ENCODE assay signal across 9 cellular contexts in the genomic region with DNA sequence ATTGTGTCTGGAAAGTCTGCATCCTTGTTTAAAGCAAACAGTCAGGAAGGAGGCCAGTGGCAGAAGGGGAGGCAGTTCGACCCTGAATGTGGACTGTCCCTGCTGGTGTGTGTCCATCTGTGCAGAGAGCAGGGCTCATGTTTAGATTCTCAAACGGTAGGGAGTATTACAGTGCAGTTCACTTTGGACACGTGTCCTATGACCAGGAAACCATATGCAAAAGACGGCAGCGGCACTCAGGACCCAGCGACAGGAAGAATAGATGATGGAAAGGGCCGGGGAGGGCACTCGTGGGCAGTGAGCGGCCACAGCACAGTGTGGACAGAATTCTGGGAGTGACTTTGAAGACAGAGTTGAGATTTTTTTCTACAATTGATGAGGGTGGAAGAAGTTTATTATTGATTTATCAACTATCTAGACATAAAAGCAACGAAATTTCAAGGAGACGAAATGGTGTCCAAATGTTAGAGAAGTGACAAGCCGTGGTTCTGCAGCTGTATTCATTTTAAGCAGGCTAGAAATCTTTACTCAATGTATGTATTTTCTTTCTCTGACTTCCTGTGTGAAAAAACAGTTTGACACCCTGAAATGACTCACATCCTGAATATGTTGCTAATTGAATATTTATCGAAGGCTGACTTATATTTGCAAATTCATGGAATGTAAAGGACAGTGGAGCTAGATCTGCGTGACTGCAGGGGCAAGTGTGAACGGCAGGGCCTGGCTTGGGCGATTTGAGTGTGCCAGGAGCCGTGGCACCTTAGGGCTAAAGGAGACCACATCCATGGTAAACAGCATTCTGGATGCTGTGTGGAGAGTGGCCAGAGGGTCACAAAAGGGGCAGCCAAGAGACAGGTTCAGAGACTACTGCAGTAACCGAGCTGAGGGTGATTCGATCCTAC.
DNase-seq lines count a peak whose midpoint lies in the region; ATAC-seq and TF ChIP-seq lines count a peak whose summit lies in the region.
"Had no signal": no experiment of that assay in that cellular context is flagged by ENCODE, and none has a peak within 500 bp of the region (broad histone marks: within the 10 kb centered on the region; RNA-seq: fewer than 3 reads in every experiment).

No MANE protein-coding gene starts in this region.

- intact Hi-C loops in activated B cell treated with CpG ODN at 0.5 μM for 24 hours (cut with micrococcal nuclease) (no loop called here), left lung (cut with DNase I) (no loop called here)

- DNase-seq in GM03348 (ENCODE audit: low spot score) (peak; percentile 8), activated B cell treated with CpG ODN at 0.5 μM for 24 hours (no peak), left lung (no peak), midbrain (lab: John Stamatoyannopoulos, UW) (no peak), OCI-M2 (lab: John Stamatoyannopoulos, UW; ENCODE audit: unreplicated experiment) (no peak), iPS-NIHi7 (ENCODE audit: extremely low spot score) (no peak)

- peak overlapping the region; percentile 73 for H3K4me3 Mint-ChIP-seq in activated B cell treated with CpG ODN at 0.5 μM for 24 hours

- no peaks in the 10 kb centered on the region for H3K27me3 ChIP-seq in left lung
- H3K27me3 ChIP-seq: SJSA1 had no signal

- H3K9me3 ChIP-seq in left lung = no peaks in the 10 kb centered on the region
- H3K9me3 ChIP-seq: SJSA1 had no signal

- peaks cover 10% of the 10 kb centered on the region for H3K36me3 Mint-ChIP-seq in activated B cell treated with CpG ODN at 0.5 μM for 24 hours (ENCODE audit: low read depth)

- H3K4me1 Mint-ChIP-seq in activated B cell treated with CpG ODN at 0.5 μM for 24 hours = peaks cover 23% of the 10 kb centered on the region

- H3K27ac ChIP-seq in left lung = peak overlapping the region; percentile 51 to 72
- H3K27ac ChIP-seq: SJSA1 had no signal

- no peak overlapping the region for H3K4me3 ChIP-seq in left lung
- H3K4me3 ChIP-seq: SJSA1 had no signal

- H3K4me1 ChIP-seq in left lung = peaks cover 0 to 34% of the 10 kb centered on the region in 2 donors

- H3K27ac Mint-ChIP-seq in activated B cell treated with CpG ODN at 0.5 μM for 24 hours = peak overlapping the region; percentile 37

- no peaks in the 10 kb centered on the region for H3K9me3 Mint-ChIP-seq in activated B cell treated with CpG ODN at 0.5 μM for 24 hours

- CTCF ChIA-PET in activated B cell treated with CpG ODN at 0.5 μM for 24 hours (lab: Charles Lee) = no interaction called here

- ATAC-seq in GM19438 (IDR thresholded peaks at IDR 0.05; ENCODE audit: low read depth, unreplicated experiment) = peak; percentile 94
- ATAC-seq in HG03354 (IDR thresholded peaks at IDR 0.05; ENCODE audit: poor library complexity, severe bottlenecking, unreplicated experiment) = peak; percentile 82
- ATAC-seq in activated B cell treated with CpG ODN at 0.5 μM for 24 hours (ENCODE audit: low read depth) = peak; percentile 37
- peak; percentile 74 for ATAC-seq in left lung

- H3K36me3 ChIP-seq in left lung = no peaks in the 10 kb centered on the region
- H3K36me3 ChIP-seq: SJSA1 had no signal

- H3K27me3 Mint-ChIP-seq in activated B cell treated with CpG ODN at 0.5 μM for 24 hours = no peaks in the 10 kb centered on the region

- POLR2A ChIA-PET in activated B cell treated with CpG ODN at 0.5 μM for 24 hours (lab: Charles Lee) = no interaction called here

- TF ChIP-seq CTCF in activated B cell treated with CpG ODN at 0.5 μM for 24 hours (IDR thresholded peaks at IDR 0.05) = no peak
- no peak for TF ChIP-seq CTCF in left lung (IDR thresholded peaks at IDR 0.05)

Comparison
In these comparisons a context has a peak if more than half of its experiments do, and no peak if none do; other contexts are left out.
1. ATAC-seq: peak in every context shown above with its lines; median percentile 94 in GM19438; 82 in HG03354; 74 in left lung; 37 in activated B cell treated with CpG ODN at 0.5 μM for 24 hours.